In genomic region chr4:114384629-114385028, GRCh38 we compare ENCODE assay signal across 8 cellular contexts.
A peak's percentile ranks its signal among the peaks of the same experiment; 100 is the strongest.
DNase-seq lines count a peak whose midpoint lies in the region; ATAC-seq and TF ChIP-seq lines count a peak whose summit lies in the region.

No MANE protein-coding gene starts in this region.

- H3K27ac ChIP-seq in esophagus squamous epithelium (no peak overlapping the region), smooth muscle cell (ENCODE audit: low read depth) (no peak overlapping the region), left lung (no peak overlapping the region)

- intact Hi-C loops in esophagus squamous epithelium (cut with DNase I) = loop anchor here (5.0 to 10.0 kb wide), 3 partner anchors 280 to 987 kb away; no protein-coding TSS in a partner anchor
- intact Hi-C loops in left lung (cut with DNase I) = loop anchor here in 1 of 2 donors (5.0 kb wide), 1 partner anchor 308 kb away; no protein-coding TSS in a partner anchor
- intact Hi-C loops in Right ventricle myocardium superior (cut with DNase I) = loop anchor here (10.0 kb wide), 1 partner anchor 600 kb away; no protein-coding TSS in a partner anchor

- H3K36me3 ChIP-seq in esophagus squamous epithelium = no peaks in the 10 kb centered on the region
- no peaks in the 10 kb centered on the region for H3K36me3 ChIP-seq in smooth muscle cell (ENCODE audit: low read depth)
- no peaks in the 10 kb centered on the region for H3K36me3 ChIP-seq in left lung

- TF ChIP-seq POLR2A in esophagus squamous epithelium (IDR thresholded peaks at IDR 0.05) = no peak

- no peaks in the 10 kb centered on the region for H3K9me3 ChIP-seq in esophagus squamous epithelium
- no peaks in the 10 kb centered on the region for H3K9me3 ChIP-seq in smooth muscle cell (replicated peaks; ENCODE audit: low read depth)
- no peaks in the 10 kb centered on the region for H3K9me3 ChIP-seq in left lung

- H3K79me2 ChIP-seq in smooth muscle cell (ENCODE audit: low read depth) = no peaks in the 10 kb centered on the region

- WGBS in esophagus squamous epithelium, 2 donors = 4 to 5% methylated on average over 4 of the region's 4 CpGs
- 18% methylated on average over 4 of the region's 4 CpGs for WGBS in smooth muscle cell (ENCODE audit: low lambda C conversion rate)

- ATAC-seq in left lung (no peak), Right ventricle myocardium superior (ENCODE audit: poor library complexity) (no peak)

- H3K9ac ChIP-seq in smooth muscle cell (ENCODE audit: low read depth) = no peak overlapping the region

- no peak overlapping the region for H2AFZ ChIP-seq in smooth muscle cell (ENCODE audit: low read depth)

- no peak overlapping the region for H3K4me2 ChIP-seq in smooth muscle cell

- peak in 5 of 6 experiments; percentile 24 to 60 (median 37) for TF ChIP-seq CTCF in esophagus squamous epithelium (IDR thresholded peaks at IDR 0.05)
- TF ChIP-seq CTCF in smooth muscle cell (IDR thresholded peaks at IDR 0.05; ENCODE audit: borderline replicate concordance, insufficient read depth, poor library complexity, severe bottlenecking) = peak; percentile 60
- peak in 1 of 2 donors; percentile 30 for TF ChIP-seq CTCF in left lung (IDR thresholded peaks at IDR 0.05)

- H3F3A ChIP-seq in smooth muscle cell (ENCODE audit: low read depth) = no peaks in the 10 kb centered on the region

- H3K4me1 ChIP-seq in esophagus squamous epithelium (no peaks in the 10 kb centered on the region), smooth muscle cell (ENCODE audit: low read depth) (no peaks in the 10 kb centered on the region), left lung (no peaks in the 10 kb centered on the region)

- H3K4me3 ChIP-seq in esophagus squamous epithelium = no peak overlapping the region
- H3K4me3 ChIP-seq in smooth muscle cell = no peak overlapping the region
- H3K4me3 ChIP-seq in left lung = no peak overlapping the region

- DNase-seq in SIG-M5 treated with dmso at 0.1 percent for 504 hours (lab: John Stamatoyannopoulos, UW; ENCODE audit: unreplicated experiment) (peak; percentile 19), SIG-M5 (lab: John Stamatoyannopoulos, UW) (no peak), NCI-H460 (ENCODE audit: extremely low read depth, low read depth) (peak; percentile 17), esophagus squamous epithelium (lab: John Stamatoyannopoulos, UW) (no peak), smooth muscle cell (lab: John Stamatoyannopoulos, UW; ENCODE audit: unreplicated experiment) (no peak), left lung (no peak), Right ventricle myocardium superior (no peak)
- no peak for DNase-seq in effector CD4-positive, alpha-beta T cell

- H3K27me3 ChIP-seq in esophagus squamous epithelium (no peaks in the 10 kb centered on the region), smooth muscle cell (ENCODE audit: low read depth) (peaks cover 6% of the 10 kb centered on the region), left lung (no peaks in the 10 kb centered on the region)

- H4K20me1 ChIP-seq in smooth muscle cell (ENCODE audit: low read depth) = no peaks in the 10 kb centered on the region

Comparison
In these comparisons a context has a peak if more than half of its experiments do, and no peak if none do; other contexts are left out.
1. DNase-seq: peak in SIG-M5 treated with dmso at 0.1 percent for 504 hours (single experiment) and NCI-H460 (single experiment); none in SIG-M5 (single experiment), esophagus squamous epithelium (single experiment), smooth muscle cell (single experiment), left lung (0 of 2), effector CD4-positive, alpha-beta T cell (single experiment) and Right ventricle myocardium superior (single experiment).